9 cellular contexts compared by ENCODE assay signal in genomic region chr3:127263037-127263436, GRCh38. TPM values are rescaled to one million over a fixed set of nuclear protein-coding genes. Genes with fewer than 3 reads are reported as not detected.
"Had no signal": no experiment of that assay in that cellular context is flagged by ENCODE, and none has a peak within 500 bp of the region (broad histone marks: within the 10 kb centered on the region; RNA-seq: fewer than 3 reads in every experiment).

No MANE protein-coding gene starts in this region.

- H3K4me3 Mint-ChIP-seq: GM23338, H9, IgD-negative memory B cell had no signal

- H3K27me3 Mint-ChIP-seq: IgD-negative memory B cell had no signal

- H3K27ac Mint-ChIP-seq: GM23338, IgD-negative memory B cell had no signal

- DNase-seq: H9, HCEC 1CT, KBM-7 had no signal

- ATAC-seq: GM23338, HepG2 had no signal

- H3K9me3 Mint-ChIP-seq: IgD-negative memory B cell had no signal

- H3K4me1 Mint-ChIP-seq: GM23338 had no signal

- H3K4me3 ChIP-seq: GM23338 had no signal

- H3K27ac ChIP-seq: HL-60 had no signal

RNA-seq across cellular contexts. Expression of gene PRR20G, which starts 24.8 kb away (rescaled TPM):
- total RNA-seq: GM23338, H1, HepG2, HT1080 had no signal
